ENCODE assay signal across 14 cellular contexts in genomic region chr13:110570886-110571285, GRCh38. TPM values are rescaled to one million over a fixed set of nuclear protein-coding genes. Genes with fewer than 3 reads are reported as not detected.
DNase-seq lines count a peak whose midpoint lies in the region; ATAC-seq and TF ChIP-seq lines count a peak whose summit lies in the region.
"Had no signal": no experiment of that assay in that cellular context is flagged by ENCODE, and none has a peak within 500 bp of the region (broad histone marks: within the 10 kb centered on the region; RNA-seq: fewer than 3 reads in every experiment).

No MANE protein-coding gene starts in this region.

- TF ChIP-seq CTCF in endodermal cell (conservative IDR thresholded peaks at IDR 0.05) (no peak), upper lobe of right lung (IDR thresholded peaks at IDR 0.05) (no peak)

- no peak overlapping the region for H3K9ac ChIP-seq in endodermal cell (ENCODE audit: extremely low read depth, low read length, poor library complexity, severe bottlenecking)
- H3K9ac ChIP-seq in trophoblast cell (ENCODE audit: low read length) = no peak overlapping the region

- no peaks in the 10 kb centered on the region for H3K79me2 ChIP-seq in trophoblast cell (ENCODE audit: control insufficient read depth, insufficient read depth, low read length, poor library complexity)

- H4K91ac ChIP-seq in trophoblast cell (ENCODE audit: low read depth, low read length) = peak overlapping the region; percentile 21

- WGBS in endodermal cell (ENCODE audit: insufficient coverage in 1 of 2, insufficient read length in 1 of 2), 2 experiments = 84 to 91% methylated on average over 7 to 10 of the region's 10 CpGs
- no CpG with 5 or more reads among the region's 10 CpGs for WGBS in trophoblast cell (ENCODE audit: extremely low coverage, insufficient coverage, insufficient read length)

- H3K36me3 ChIP-seq in endodermal cell (ENCODE audit: control insufficient read depth, insufficient read depth, low read length) (no peaks in the 10 kb centered on the region), trophoblast cell (ENCODE audit: control insufficient read depth in 1 of 2, insufficient read depth in 2 of 2, low read length in 2 of 2) (no peaks in the 10 kb centered on the region), upper lobe of right lung (no peaks in the 10 kb centered on the region)

- no peak overlapping the region for H4K12ac ChIP-seq in trophoblast cell (ENCODE audit: low read depth, low read length)

- H3K36me3 Mint-ChIP-seq in endodermal cell (ENCODE audit: low read depth) = no peaks in the 10 kb centered on the region
- H3K36me3 Mint-ChIP-seq: CD4-positive, alpha-beta memory T cell had no signal

- no peak overlapping the region for H2BK120ac ChIP-seq in trophoblast cell (ENCODE audit: insufficient read depth, low read length, poor library complexity)

- H3K4me3 Mint-ChIP-seq in endodermal cell = no peak overlapping the region
- H3K4me3 Mint-ChIP-seq: CD4-positive, alpha-beta memory T cell; GM23338; H9 had no signal

- H3K27ac ChIP-seq in endodermal cell (ENCODE audit: low read depth, low read length) (no peak overlapping the region), trophoblast cell (ENCODE audit: low read depth, low read length) (no peak overlapping the region), upper lobe of right lung (no peak overlapping the region)

- intact Hi-C loops in upper lobe of right lung (cut with DNase I) = no loop called here
- intact Hi-C loops in left cardiac atrium (cut with DNase I) = no loop called here

- H3K9me3 ChIP-seq in endodermal cell (ENCODE audit: control insufficient read depth, low read length) = no peaks in the 10 kb centered on the region
- peaks cover 1% of the 10 kb centered on the region for H3K9me3 ChIP-seq in trophoblast cell (ENCODE audit: insufficient read depth, low read depth, low read length)
- no peaks in the 10 kb centered on the region for H3K9me3 ChIP-seq in upper lobe of right lung

- no peak overlapping the region for H2AK5ac ChIP-seq in trophoblast cell (ENCODE audit: low read length)

- H3K4me2 ChIP-seq in trophoblast cell (ENCODE audit: low read length) = no peak overlapping the region
- H3K4me2 ChIP-seq: GM23338 had no signal

- no peaks in the 10 kb centered on the region for H3K9me3 Mint-ChIP-seq in endodermal cell
- H3K9me3 Mint-ChIP-seq: CD4-positive, alpha-beta memory T cell; GM23338; H9 had no signal

- H3K4me1 ChIP-seq in endodermal cell (ENCODE audit: control insufficient read depth, insufficient read depth, low read length) (peaks cover 14% of the 10 kb centered on the region), trophoblast cell (ENCODE audit: control insufficient read depth in 1 of 2, insufficient read depth in 2 of 2, low read length in 2 of 2) (peaks cover 15 to 28% of the 10 kb centered on the region in 2 experiments), upper lobe of right lung (peaks cover 5% of the 10 kb centered on the region)

- peaks cover 22% of the 10 kb centered on the region for H3K79me1 ChIP-seq in trophoblast cell (ENCODE audit: low read length)

- H3K14ac ChIP-seq in trophoblast cell (ENCODE audit: low read length) = no peak overlapping the region

- no peak overlapping the region for H2AFZ ChIP-seq in trophoblast cell (ENCODE audit: insufficient read depth, low read length, poor library complexity)

- no peak overlapping the region for H2BK5ac ChIP-seq in trophoblast cell (ENCODE audit: low read depth, low read length, poor library complexity)

- H3K27me3 Mint-ChIP-seq in endodermal cell (ENCODE audit: insufficient read depth) = no peaks in the 10 kb centered on the region

- H3K27me3 ChIP-seq in endodermal cell (ENCODE audit: control insufficient read depth, insufficient read depth, low read length, poor library complexity, severe bottlenecking) = no peaks in the 10 kb centered on the region
- H3K27me3 ChIP-seq in trophoblast cell (ENCODE audit: insufficient read depth, low read length) = no peaks in the 10 kb centered on the region
- H3K27me3 ChIP-seq in upper lobe of right lung = peaks cover 7% of the 10 kb centered on the region

- H3K23ac ChIP-seq in trophoblast cell (ENCODE audit: low read length) = no peak overlapping the region

- no peak overlapping the region for H3K4ac ChIP-seq in trophoblast cell (ENCODE audit: low read depth, low read length)

- peak; percentile 56 for DNase-seq in endodermal cell
- no peak for DNase-seq in trophoblast cell
- DNase-seq in upper lobe of right lung = peak; percentile 42
- DNase-seq in NOMO-1 (lab: John Stamatoyannopoulos, UW; ENCODE audit: unreplicated experiment in 2 of 2) = no peak
- no peak for DNase-seq in amniotic stem cell (lab: John Stamatoyannopoulos, UW)
- DNase-seq in left cardiac atrium = no peak
- DNase-seq: C1 segment of cervical spinal cord; Calu3; CD4-positive, alpha-beta memory T cell; DMS53; GF-D8; H9 had no signal

- H3K4me3 ChIP-seq in endodermal cell (ENCODE audit: low read length) (no peak overlapping the region), trophoblast cell (ENCODE audit: low read depth, low read length) (no peak overlapping the region), upper lobe of right lung (no peak overlapping the region)
- H3K4me3 ChIP-seq: GM23338 had no signal

- no peak for ATAC-seq in upper lobe of right lung
- ATAC-seq in left cardiac atrium = no peak
- ATAC-seq: GM23338, HCT116 had no signal

- no peak overlapping the region for H3K27ac Mint-ChIP-seq in endodermal cell
- H3K27ac Mint-ChIP-seq: CD4-positive, alpha-beta memory T cell; H9 had no signal

- H3K18ac ChIP-seq in trophoblast cell (ENCODE audit: low read length) = no peak overlapping the region

- no peak overlapping the region for H4K8ac ChIP-seq in trophoblast cell (ENCODE audit: low read depth, low read length)

- H3K4me1 Mint-ChIP-seq in endodermal cell = peaks cover 23% of the 10 kb centered on the region

- no peak overlapping the region for H2BK12ac ChIP-seq in trophoblast cell (ENCODE audit: low read length)

RNA-seq across cellular contexts. Expression of gene RAB20, which starts 9.4 kb away (rescaled TPM):
- 10 to 100 TPM; 12.6 to 14.2 TPM for total RNA-seq in endodermal cell
- 5.4 TPM for polyA plus RNA-seq in endodermal cell (2013, experiment 1 of 2)
- polyA plus RNA-seq in endodermal cell (2013, experiment 2 of 2) = 6.1 TPM
- polyA plus RNA-seq in trophoblast cell (2013) = 29.9 and 30.6 TPM in 2 replicates
- 52.4 TPM for total RNA-seq in upper lobe of right lung
- total RNA-seq in left cardiac atrium = 10 to 100 TPM; 12.7 to 24.3 TPM

RNA-seq across cellular contexts. Expression of gene NAXD, which starts 44.5 kb away (rescaled TPM):
- total RNA-seq in endodermal cell (10 to 100 TPM; 31.3 to 33.4 TPM), upper lobe of right lung (32.2 TPM), left cardiac atrium (10 to 100 TPM; 23.7 to 27.0 TPM)
- 23.2 TPM for polyA plus RNA-seq in endodermal cell (2013, experiment 1 of 2)
- polyA plus RNA-seq in endodermal cell (2013, experiment 2 of 2) = 22.0 TPM
- 20.5 TPM in 2 replicates for polyA plus RNA-seq in trophoblast cell (2013)

Comparison
In these comparisons a context has a peak if more than half of its experiments do, and no peak if none do; other contexts are left out.
1. DNase-seq: peak in endodermal cell (single experiment) and upper lobe of right lung (single experiment); none in trophoblast cell (0 of 2), NOMO-1 (0 of 2), amniotic stem cell (single experiment) and left cardiac atrium (single experiment).